Comparison of ENCODE assay signal across 29 cellular contexts in genomic region chr16:48153689-48154265, GRCh38. TPM values are rescaled to one million over a fixed set of nuclear protein-coding genes. Genes with fewer than 3 reads are reported as not detected.
"Had no signal": no experiment of that assay in that cellular context is flagged by ENCODE, and none has a peak within 500 bp of the region (broad histone marks: within the 10 kb centered on the region; RNA-seq: fewer than 3 reads in every experiment).

No MANE protein-coding gene starts in this region.

- DNase-seq: activated CD4-positive, alpha-beta T cell treated with anti-CD3 and anti-CD28 coated beads for 36 hours; activated CD4-positive, alpha-beta T cell treated with anti-CD3 and anti-CD28 coated beads, Interleukin-2, amount 50 U/mL, for 48 hours; activated gamma-delta T cell treated with Interleukin-2 at 50 U/mL for 16 hours; activated T-cell treated with anti-CD3 and anti-CD28 coated beads for 4 hours; adrenal gland; dermis blood vessel endothelial cell; effector memory CD4-positive, alpha-beta T cell; esophagus squamous epithelium; heart right ventricle; immature natural killer cell; mucosa of descending colon; naive B cell; stimulated activated CD4-positive, alpha-beta T cell treated with anti-CD3 and anti-CD28 coated beads, Interleukin-12 subunit alpha, Interleukin-12 subunit beta, amount 100 ng/mL, for 4 hours; stimulated activated CD4-positive, alpha-beta T cell treated with anti-CD3 and anti-CD28 coated beads, Interleukin-1b, Interleukin-23, amount 100 ng/mL, for 48 hours; stimulated activated CD8-positive, alpha-beta memory T cell treated with anti-CD3 and anti-CD28 coated beads, Interleukin-4, amount 100 ng/mL, for 48 hours; stimulated activated naive CD4-positive, alpha-beta T cell; tibial artery had no signal

- H3K27me3 ChIP-seq: adrenal gland, right atrium auricular region had no signal

- H3K4me1 ChIP-seq: adrenal gland, prostate gland had no signal

- H3K9me3 ChIP-seq: mucosa of descending colon, prostate gland had no signal

- ATAC-seq: activated CD4-positive, alpha-beta T cell treated with anti-CD3 and anti-CD28 coated beads for 36 hours; activated naive CD4-positive, alpha-beta T cell treated with anti-CD3 and anti-CD28 coated beads, Interleukin-2, amount 50 U/mL, for 72 hours; heart right ventricle; mucosa of descending colon; WTC11 had no signal

- H3K36me3 ChIP-seq: adrenal gland, esophagus squamous epithelium, heart right ventricle, prostate gland, right atrium auricular region, tibial artery had no signal

- H3K4me3 ChIP-seq: adrenal gland, esophagus squamous epithelium, heart right ventricle, mucosa of descending colon, prostate gland, right atrium auricular region, tibial artery had no signal

- H3K27ac ChIP-seq: adrenal gland, esophagus squamous epithelium, heart right ventricle, prostate gland, right atrium auricular region, tibial artery had no signal

RNA-seq across cellular contexts. Expression of gene ABCC12, which starts 2.0 kb away (rescaled TPM):
- total RNA-seq: activated CD4-positive, alpha-beta T cell treated with anti-CD3 and anti-CD28 coated beads for 36 hours; activated naive CD4-positive, alpha-beta T cell treated with anti-CD3 and anti-CD28 coated beads, Interleukin-2, amount 50 U/mL, for 72 hours; activated T-helper 1 cell treated with anti-CD3 and anti-CD28 coated beads, Interleukin-12 subunit alpha, Interleukin-12 subunit beta, Interleukin-2, Interleukin-4 antibody, amounts not matched to agents 30 ng/mL and 10 ng/mL and 1 ng/mL, durations not matched to agents 14 hours and 24 hours and 36 hours; adrenal gland; astrocyte; bronchial epithelial cell; dermis blood vessel endothelial cell; endothelial cell of umbilical vein; esophagus squamous epithelium; mucosa of descending colon; osteoblast; right atrium auricular region; subcutaneous adipose tissue; urinary bladder; WTC11 had no signal
- polyA plus RNA-seq: adrenal gland, endothelial cell of umbilical vein, immature natural killer cell, liver, urinary bladder had no signal
